8 cellular contexts compared by ENCODE assay signal in the genomic region with DNA sequence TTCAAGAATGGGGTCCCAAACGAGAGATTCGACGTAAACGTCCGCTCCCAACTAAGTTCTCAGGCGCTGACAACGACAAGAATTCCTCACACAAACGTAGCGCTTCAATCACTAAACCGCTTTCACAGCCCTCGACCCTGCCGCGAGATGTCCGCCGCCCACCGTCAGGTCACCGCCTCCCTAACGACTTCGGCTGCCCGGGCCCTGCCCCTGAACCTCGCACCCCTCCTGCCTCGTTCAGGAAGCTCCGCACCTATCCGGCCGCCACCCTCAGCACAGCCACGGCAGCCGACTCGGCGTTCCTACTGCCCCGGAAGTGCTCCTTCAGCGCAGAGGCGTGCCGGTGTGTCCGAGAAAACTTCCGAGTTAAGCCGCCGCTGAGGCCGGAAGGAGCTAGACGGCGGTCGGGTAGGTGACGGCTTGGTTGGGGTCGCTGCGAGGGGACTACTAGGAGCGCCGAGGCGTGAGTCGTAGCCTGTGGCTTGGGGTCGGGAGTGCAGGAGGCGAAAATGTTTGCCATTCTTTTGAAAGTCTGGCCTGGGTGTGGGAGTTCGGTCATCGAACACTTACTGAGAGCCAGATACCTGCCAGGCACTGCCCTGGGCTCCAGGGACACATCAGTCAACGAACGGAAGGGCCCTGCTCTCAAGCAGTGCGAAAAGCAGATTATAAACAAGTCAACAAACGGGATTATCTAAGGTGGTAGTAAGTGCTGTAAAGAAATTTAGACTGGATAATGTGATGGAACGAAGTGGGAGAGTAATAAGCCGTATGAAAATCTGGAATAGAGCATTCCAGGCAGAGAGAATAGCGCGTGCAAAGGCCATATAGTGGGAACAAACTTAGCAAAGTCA. TPM values are rescaled to one million over a fixed set of nuclear protein-coding genes. Genes with fewer than 3 reads are reported as not detected.
A peak's percentile ranks its signal among the peaks of the same experiment; 100 is the strongest.
DNase-seq lines count a peak whose midpoint lies in the region; ATAC-seq, FAIRE-seq and TF ChIP-seq lines count a peak whose summit lies in the region.

Gene FAM114A2, minus strand, starts transcription at position 307 of the 854 bp plus-strand sequence. CDS start 3,957 bp downstream, outside the sequence.
Gene MFAP3, plus strand, starts transcription at position 364 of the 854 bp plus-strand sequence. CDS start 10,756 bp downstream, outside the sequence.

- TF ChIP-seq POLR2A in GM18505 (IDR thresholded peaks at IDR 0.05; ENCODE audit: borderline replicate concordance, extremely low read depth, insufficient read depth, insufficient read length): peak; percentile 94

- peak within 1 kb of the TSS; percentile 66 for H3K4me3 ChIP-seq in right cardiac atrium (ENCODE audit: low read length)

- H3K27ac ChIP-seq in right cardiac atrium (ENCODE audit: low read length): peak within 1 kb of the TSS; percentile 57

- no peaks in the 10 kb centered on the region for H3K27me3 ChIP-seq in right cardiac atrium (ENCODE audit: control insufficient read depth, insufficient read depth)

- peaks cover 2% of the 10 kb centered on the region for H3K4me1 ChIP-seq in right cardiac atrium (ENCODE audit: control insufficient read depth, insufficient read depth, low read length)

- WGBS in right cardiac atrium: under 1% methylated on average over 60 of the region's 60 CpGs

- no peaks in the 10 kb centered on the region for H3K9me3 ChIP-seq in right cardiac atrium (ENCODE audit: control insufficient read depth, low read length)

- peak; percentile 81 for FAIRE-seq in urothelium cell line (lab: Jason Lieb, UNC)

- peak; percentile 62 to 63 for DNase-seq in NCI-H1930 (lab: John Stamatoyannopoulos, UW)
- DNase-seq in anterior cingulate cortex (lab: John Stamatoyannopoulos, UW): peak; percentile 31 to 90 (median 76)
- peak; percentile 90 to 95 (median 94) for DNase-seq in right cardiac atrium
- peak; percentile 63 for DNase-seq in pulmonary artery endothelial cell (ENCODE audit: low read depth, low spot score)
- DNase-seq in urothelium cell line (ENCODE audit: low spot score): peak; percentile 95

- intact Hi-C loops in T-helper 2 cell treated with Interferon-gamma antibody and Interleukin-4, amounts not matched to agents 100 ng/mL and 5 ng/mL, for 36 hours (cut with micrococcal nuclease): loop anchor here (1.0 to 5.0 kb wide), 6 partner anchors 36 to 898 kb away; partner anchors contain the start of genes CNOT8, GALNT10, GEMIN5 and LARP1
- intact Hi-C loops in right cardiac atrium (cut with DNase I): no loop called here

- peak; percentile 97 for ATAC-seq in GM18505 (IDR thresholded peaks at IDR 0.05; ENCODE audit: unreplicated experiment)
- peak; percentile 99 for ATAC-seq in HG02943 (IDR thresholded peaks at IDR 0.05; ENCODE audit: low read depth, unreplicated experiment)
- peak; percentile 99 to 100 for ATAC-seq in right cardiac atrium

RNA-seq across cellular contexts. Expression of gene FAM114A2, which starts in this region (rescaled TPM):
- 21.2 and 23.1 TPM in 2 replicates for total RNA-seq in T-helper 2 cell treated with Interferon-gamma antibody and Interleukin-4, amounts not matched to agents 100 ng/mL and 5 ng/mL, for 36 hours
- total RNA-seq in right cardiac atrium (10 to 100 TPM; 28.9 to 46.3 (median 39.4) TPM), pulmonary artery endothelial cell (31.9 and 39.0 TPM in 2 replicates)
- 9.8 TPM for polyA plus RNA-seq in right cardiac atrium

RNA-seq across cellular contexts. Expression of gene MFAP3, which starts in this region (rescaled TPM):
- total RNA-seq in T-helper 2 cell treated with Interferon-gamma antibody and Interleukin-4, amounts not matched to agents 100 ng/mL and 5 ng/mL, for 36 hours: 24.7 and 25.0 TPM in 2 replicates
- 10 to 100 TPM; 24.0 to 32.7 (median 30.9) TPM for total RNA-seq in right cardiac atrium
- polyA plus RNA-seq in right cardiac atrium: 4.8 TPM
- 89.9 and 134 TPM in 2 replicates for total RNA-seq in pulmonary artery endothelial cell

Comparison
In these comparisons a context has a peak if more than half of its experiments do, and no peak if none do; other contexts are left out.
1. Peak in every context shown above with its lines: DNase-seq, ATAC-seq, H3K4me3 ChIP-seq and H3K27ac ChIP-seq.